In the genomic region with DNA sequence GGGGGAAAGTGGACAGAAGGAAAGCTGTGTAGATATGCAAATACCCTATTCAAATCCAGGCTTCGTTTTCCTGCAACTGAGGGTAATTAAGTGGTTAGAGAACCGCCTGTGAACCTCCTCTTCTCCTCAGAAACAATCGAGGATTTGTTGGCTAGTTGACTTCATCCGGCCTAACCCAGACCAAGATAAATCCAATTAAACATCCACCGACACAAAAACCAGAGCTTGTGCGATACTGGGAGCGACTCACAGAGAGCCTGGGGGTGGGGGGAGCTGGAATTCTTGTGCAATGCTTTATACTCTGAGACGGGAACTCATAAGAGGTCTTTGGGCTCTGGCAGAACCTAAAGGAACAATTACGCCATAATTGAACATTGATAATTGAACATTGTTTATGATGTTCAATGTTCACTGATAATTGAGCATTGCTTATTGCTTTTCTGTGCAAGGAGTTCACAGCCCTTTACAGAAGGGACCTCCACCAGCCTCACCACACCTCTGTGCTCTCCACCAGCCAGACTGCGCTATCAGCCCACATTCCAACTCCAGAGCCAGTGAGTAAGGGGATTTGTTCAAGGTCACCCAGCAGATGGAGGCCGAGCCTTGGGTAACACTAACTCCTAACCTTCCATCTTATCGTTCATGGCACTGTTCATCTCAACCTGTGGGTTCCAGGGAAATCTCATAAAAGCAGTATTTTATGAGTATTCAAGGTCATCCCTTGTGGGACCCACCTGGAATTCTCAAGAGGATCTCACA, we compare ENCODE assay signal across 2 cellular contexts.
TF ChIP-seq lines count a peak whose summit lies in the region.

No MANE protein-coding gene starts in this region.

TF ChIP-seq in HEK293, 187 proteins besides CTCF, POLR2A, EP300 and RAD21:
- TF ChIP-seq, protein P1, sequence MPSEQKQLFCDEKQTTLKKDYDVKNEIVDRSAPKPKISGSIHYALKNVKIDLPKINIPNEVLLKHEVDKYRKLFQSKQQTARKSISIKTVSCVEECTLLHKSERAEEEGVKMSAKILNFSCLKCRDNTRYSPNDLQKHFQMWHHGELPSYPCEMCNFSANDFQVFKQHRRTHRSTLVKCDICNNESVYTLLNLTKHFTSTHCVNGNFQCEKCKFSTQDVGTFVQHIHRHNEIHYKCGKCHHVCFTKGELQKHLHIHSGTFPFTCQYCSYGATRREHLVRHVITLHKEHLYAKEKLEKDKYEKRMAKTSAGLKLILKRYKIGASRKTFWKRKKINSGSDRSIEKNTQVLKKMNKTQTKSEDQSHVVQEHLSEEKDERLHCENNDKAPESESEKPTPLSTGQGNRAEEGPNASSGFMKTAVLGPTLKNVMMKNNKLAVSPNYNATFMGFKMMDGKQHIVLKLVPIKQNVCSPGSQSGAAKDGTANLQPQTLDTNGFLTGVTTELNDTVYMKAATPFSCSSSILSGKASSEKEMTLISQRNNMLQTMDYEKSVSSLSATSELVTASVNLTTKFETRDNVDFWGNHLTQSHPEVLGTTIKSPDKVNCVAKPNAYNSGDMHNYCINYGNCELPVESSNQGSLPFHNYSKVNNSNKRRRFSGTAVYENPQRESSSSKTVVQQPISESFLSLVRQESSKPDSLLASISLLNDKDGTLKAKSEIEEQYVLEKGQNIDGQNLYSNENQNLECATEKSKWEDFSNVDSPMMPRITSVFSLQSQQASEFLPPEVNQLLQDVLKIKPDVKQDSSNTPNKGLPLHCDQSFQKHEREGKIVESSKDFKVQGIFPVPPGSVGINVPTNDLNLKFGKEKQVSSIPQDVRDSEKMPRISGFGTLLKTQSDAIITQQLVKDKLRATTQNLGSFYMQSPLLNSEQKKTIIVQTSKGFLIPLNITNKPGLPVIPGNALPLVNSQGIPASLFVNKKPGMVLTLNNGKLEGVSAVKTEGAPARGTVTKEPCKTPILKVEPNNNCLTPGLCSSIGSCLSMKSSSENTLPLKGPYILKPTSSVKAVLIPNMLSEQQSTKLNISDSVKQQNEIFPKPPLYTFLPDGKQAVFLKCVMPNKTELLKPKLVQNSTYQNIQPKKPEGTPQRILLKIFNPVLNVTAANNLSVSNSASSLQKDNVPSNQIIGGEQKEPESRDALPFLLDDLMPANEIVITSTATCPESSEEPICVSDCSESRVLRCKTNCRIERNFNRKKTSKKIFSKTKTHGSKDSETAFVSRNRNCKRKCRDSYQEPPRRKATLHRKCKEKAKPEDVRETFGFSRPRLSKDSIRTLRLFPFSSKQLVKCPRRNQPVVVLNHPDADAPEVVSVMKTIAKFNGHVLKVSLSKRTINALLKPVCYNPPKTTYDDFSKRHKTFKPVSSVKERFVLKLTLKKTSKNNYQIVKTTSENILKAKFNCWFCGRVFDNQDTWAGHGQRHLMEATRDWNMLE (tag by site-specific recombination; conservative IDR thresholded peaks at IDR 0.05; ENCODE audit: low read depth), result no peak
- TF ChIP-seq ZFHX2 (tag by site-specific recombination; conservative IDR thresholded peaks at IDR 0.05), result peak; percentile 39; the same call in 1 of the 2 replicates

TF ChIP-seq in GM12878, 131 proteins besides CTCF, POLR2A, EP300 and RAD21:
- TF ChIP-seq, protein P2, sequence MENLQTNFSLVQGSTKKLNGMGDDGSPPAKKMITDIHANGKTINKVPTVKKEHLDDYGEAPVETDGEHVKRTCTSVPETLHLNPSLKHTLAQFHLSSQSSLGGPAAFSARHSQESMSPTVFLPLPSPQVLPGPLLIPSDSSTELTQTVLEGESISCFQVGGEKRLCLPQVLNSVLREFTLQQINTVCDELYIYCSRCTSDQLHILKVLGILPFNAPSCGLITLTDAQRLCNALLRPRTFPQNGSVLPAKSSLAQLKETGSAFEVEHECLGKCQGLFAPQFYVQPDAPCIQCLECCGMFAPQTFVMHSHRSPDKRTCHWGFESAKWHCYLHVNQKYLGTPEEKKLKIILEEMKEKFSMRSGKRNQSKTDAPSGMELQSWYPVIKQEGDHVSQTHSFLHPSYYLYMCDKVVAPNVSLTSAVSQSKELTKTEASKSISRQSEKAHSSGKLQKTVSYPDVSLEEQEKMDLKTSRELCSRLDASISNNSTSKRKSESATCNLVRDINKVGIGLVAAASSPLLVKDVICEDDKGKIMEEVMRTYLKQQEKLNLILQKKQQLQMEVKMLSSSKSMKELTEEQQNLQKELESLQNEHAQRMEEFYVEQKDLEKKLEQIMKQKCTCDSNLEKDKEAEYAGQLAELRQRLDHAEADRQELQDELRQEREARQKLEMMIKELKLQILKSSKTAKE (IDR thresholded peaks at IDR 0.05; ENCODE audit: low read depth, poor library complexity, severe bottlenecking), result no peak
- TF ChIP-seq MEF2B (IDR thresholded peaks at IDR 0.05; ENCODE audit: partially characterized antibody, poor library complexity, severe bottlenecking) (no peak), ZSCAN29 (IDR thresholded peaks at IDR 0.05) (no peak), HDAC6 (IDR thresholded peaks at IDR 0.05; ENCODE audit: unreplicated experiment) (no peak), CHD1 (IDR thresholded peaks at IDR 0.05; ENCODE audit: low read depth, low read length) (no peak), STAT3 (IDR thresholded peaks at IDR 0.05; ENCODE audit: low read depth, low read length) (no peak), TAF1 (IDR thresholded peaks at IDR 0.05; ENCODE audit: borderline replicate concordance, low read depth, low read length) (no peak), ZNF384 (IDR thresholded peaks at IDR 0.05; ENCODE audit: borderline replicate concordance, low read depth, low read length) (no peak)
- TF ChIP-seq, protein P3, sequence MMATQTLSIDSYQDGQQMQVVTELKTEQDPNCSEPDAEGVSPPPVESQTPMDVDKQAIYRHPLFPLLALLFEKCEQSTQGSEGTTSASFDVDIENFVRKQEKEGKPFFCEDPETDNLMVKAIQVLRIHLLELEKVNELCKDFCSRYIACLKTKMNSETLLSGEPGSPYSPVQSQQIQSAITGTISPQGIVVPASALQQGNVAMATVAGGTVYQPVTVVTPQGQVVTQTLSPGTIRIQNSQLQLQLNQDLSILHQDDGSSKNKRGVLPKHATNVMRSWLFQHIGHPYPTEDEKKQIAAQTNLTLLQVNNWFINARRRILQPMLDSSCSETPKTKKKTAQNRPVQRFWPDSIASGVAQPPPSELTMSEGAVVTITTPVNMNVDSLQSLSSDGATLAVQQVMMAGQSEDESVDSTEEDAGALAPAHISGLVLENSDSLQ (IDR thresholded peaks at IDR 0.05), result no peak
